In the genomic region with DNA sequence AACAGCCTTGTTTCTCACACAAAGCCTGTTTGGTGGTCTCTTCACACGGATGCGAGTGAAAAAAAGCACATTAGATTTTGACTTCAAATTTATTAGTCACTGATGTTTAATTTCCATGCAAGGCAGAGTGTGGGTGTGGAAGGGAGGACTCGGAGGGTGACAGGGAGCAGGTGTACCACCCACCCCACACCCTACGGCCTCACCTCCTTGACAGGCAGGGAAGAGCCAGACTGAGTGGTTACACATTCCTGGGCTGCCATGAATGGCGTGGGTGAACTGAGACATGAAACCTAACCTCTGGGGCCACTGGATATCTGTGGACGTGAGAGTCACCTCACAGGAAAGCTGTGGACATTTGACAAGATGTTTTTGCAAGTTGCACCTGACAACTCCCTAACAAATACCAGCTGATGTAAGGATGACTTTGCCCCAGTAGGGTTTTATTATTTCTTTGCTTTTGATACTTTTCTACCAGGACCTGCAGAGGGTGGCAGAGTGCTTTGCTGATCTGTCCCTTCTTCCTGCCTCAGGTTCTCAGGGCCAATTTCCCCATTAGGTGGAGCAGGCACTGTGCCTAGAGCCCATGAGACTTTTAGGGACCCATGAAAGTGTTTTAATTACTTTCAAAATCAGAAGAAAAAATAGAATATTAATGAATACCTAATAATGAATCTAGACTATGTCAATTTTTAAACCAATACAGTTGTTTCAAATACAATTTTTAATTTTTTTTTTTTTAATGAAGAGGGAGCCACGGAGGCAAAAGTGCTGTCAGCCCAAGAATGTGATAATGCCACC, we compare ENCODE assay signal across 8 cellular contexts. TPM values are rescaled to one million over a fixed set of nuclear protein-coding genes. Genes with fewer than 3 reads are reported as not detected.
A peak's percentile ranks its signal among the peaks of the same experiment; 100 is the strongest.
DNase-seq lines count a peak whose midpoint lies in the region; ATAC-seq and TF ChIP-seq lines count a peak whose summit lies in the region.

No MANE protein-coding gene starts in this region.

- no peak overlapping the region for H3K9ac ChIP-seq in smooth muscle cell (ENCODE audit: low read depth)

- ATAC-seq in HG03442 (IDR thresholded peaks at IDR 0.05; ENCODE audit: unreplicated experiment) (peak; percentile 73), right cardiac atrium (peak; percentile 92 to 93), GM21360 (IDR thresholded peaks at IDR 0.05; ENCODE audit: unreplicated experiment) (no peak)

- H3K4me3 ChIP-seq in AG04450 (ENCODE audit: low read depth, low read length) (no peak overlapping the region), SJCRH30 (no peak overlapping the region), right cardiac atrium (ENCODE audit: low read length) (no peak overlapping the region), smooth muscle cell (no peak overlapping the region)

- intact Hi-C loops in right cardiac atrium (cut with DNase I), result loop anchor here in 3 of 4 donors (2.0 to 10.0 kb wide), 2 partner anchors 173 to 179 kb away; no protein-coding TSS in a partner anchor

- peaks cover 5% of the 10 kb centered on the region for H3F3A ChIP-seq in smooth muscle cell (ENCODE audit: low read depth)

- 70% methylated on average over 7 of the region's 7 CpGs for WGBS in right cardiac atrium
- 74% methylated on average over 7 of the region's 7 CpGs for WGBS in smooth muscle cell (ENCODE audit: low lambda C conversion rate)

- CTCF ChIA-PET in AG04450 (lab: Charles Lee), result interaction anchor here (0.5 to 10.3 kb wide), 6 partner anchors 13 to 437 kb away, joined by 3 to 152 read pairs (median 8); no protein-coding TSS in a partner anchor

- no peaks in the 10 kb centered on the region for H4K20me1 ChIP-seq in smooth muscle cell (ENCODE audit: low read depth)

- H3K4me1 ChIP-seq in SJCRH30 (peaks cover 5% of the 10 kb centered on the region), right cardiac atrium (ENCODE audit: control insufficient read depth, insufficient read depth, low read length) (peaks cover 4% of the 10 kb centered on the region), smooth muscle cell (ENCODE audit: low read depth) (peaks cover 21% of the 10 kb centered on the region)

- no peak overlapping the region for H2AFZ ChIP-seq in smooth muscle cell (ENCODE audit: low read depth)

- no peak overlapping the region for H3K4me2 ChIP-seq in smooth muscle cell

- H3K27ac ChIP-seq in AG04450 (ENCODE audit: low read depth, low read length) (no peak overlapping the region), SJCRH30 (no peak overlapping the region), right cardiac atrium (ENCODE audit: low read length) (no peak overlapping the region), smooth muscle cell (ENCODE audit: low read depth) (no peak overlapping the region)

- H3K79me2 ChIP-seq in smooth muscle cell (ENCODE audit: low read depth), result no peaks in the 10 kb centered on the region

- H3K36me3 ChIP-seq in SJCRH30 (no peaks in the 10 kb centered on the region), smooth muscle cell (ENCODE audit: low read depth) (no peaks in the 10 kb centered on the region)

- peaks cover 10% of the 10 kb centered on the region for H3K27me3 ChIP-seq in AG04450 (ENCODE audit: control insufficient read depth, insufficient read depth, low read length)
- no peaks in the 10 kb centered on the region for H3K27me3 ChIP-seq in SJCRH30
- H3K27me3 ChIP-seq in right cardiac atrium (ENCODE audit: control insufficient read depth, insufficient read depth), result no peaks in the 10 kb centered on the region
- no peaks in the 10 kb centered on the region for H3K27me3 ChIP-seq in smooth muscle cell (ENCODE audit: low read depth)

- DNase-seq in AG04450 (ENCODE audit: low read depth, low spot score) (peak; percentile 26), GM13976 (ENCODE audit: low spot score) (peak; percentile 31), SJCRH30 (peak; percentile 29 to 62), amniotic epithelial cell (ENCODE audit: low read depth) (peak; percentile 88), right cardiac atrium (peak; percentile 63 to 75 (median 70)), smooth muscle cell (lab: John Stamatoyannopoulos, UW; ENCODE audit: unreplicated experiment) (peak; percentile 2)

- TF ChIP-seq CTCF in AG04450 (IDR thresholded peaks at IDR 0.05; ENCODE audit: low read depth, low read length) (peak; percentile 76), GM13976 (IDR thresholded peaks at IDR 0.05; ENCODE audit: borderline replicate concordance, control extremely low read depth, extremely low read depth, insufficient read depth, missing control alignments) (peak; percentile 43), smooth muscle cell (IDR thresholded peaks at IDR 0.05; ENCODE audit: borderline replicate concordance, insufficient read depth, poor library complexity, severe bottlenecking) (peak; percentile 70)

- H3K9me3 ChIP-seq in AG04450 (ENCODE audit: control insufficient read depth, insufficient read depth, low read length) (peaks cover 6% of the 10 kb centered on the region; the same call in 1 of the 2 replicates), SJCRH30 (replicated peaks) (no peaks in the 10 kb centered on the region), right cardiac atrium (ENCODE audit: control insufficient read depth, low read length) (no peaks in the 10 kb centered on the region), smooth muscle cell (replicated peaks; ENCODE audit: low read depth) (no peaks in the 10 kb centered on the region)

- in situ Hi-C loops in GM13976 (cut with MboI; ENCODE audit: low sequenced_read_pairs, unreplicated experiment), result loop anchor here (25.0 kb wide), 1 partner anchor 458 kb away; no protein-coding TSS in a partner anchor

- POLR2A ChIA-PET in AG04450 (lab: Yijun Ruan, JAX), result interaction anchor here (0.6 kb wide), 1 partner anchor 18 kb away, joined by 3 read pairs; no protein-coding TSS in a partner anchor

RNA-seq across cellular contexts. Expression of a gene that starts 58.2 kb away (rescaled TPM):
- polyA plus RNA-seq in AG04450 (2011; rRNA removed) (not detected in 2 replicates), right cardiac atrium (7.9 TPM), smooth muscle cell (0.06 and 0.71 TPM in 2 replicates)
- polyA minus RNA-seq in AG04450 (2011; rRNA and poly(A)+ RNA removed), result not detected in 2 replicates
- not detected in 2 replicates for total RNA-seq in SJCRH30 (2014; rRNA removed; shearing (Covaris generic))
- total RNA-seq in right cardiac atrium (10 to 100 TPM in 2 of 4 donors, 1 to 10 TPM in 2; 6.8 to 12.6 (median 9.9) TPM), smooth muscle cell (0.45 and 0.54 TPM in 2 replicates)

Comparison
In these comparisons a context has a peak if more than half of its experiments do, and no peak if none do; other contexts are left out.
1. DNase-seq: peak in every context shown above with its lines; median percentile 88 in amniotic epithelial cell; 70 in right cardiac atrium; 46 in SJCRH30; 31 in GM13976; 26 in AG04450; 2 in smooth muscle cell.